In the genomic region with DNA sequence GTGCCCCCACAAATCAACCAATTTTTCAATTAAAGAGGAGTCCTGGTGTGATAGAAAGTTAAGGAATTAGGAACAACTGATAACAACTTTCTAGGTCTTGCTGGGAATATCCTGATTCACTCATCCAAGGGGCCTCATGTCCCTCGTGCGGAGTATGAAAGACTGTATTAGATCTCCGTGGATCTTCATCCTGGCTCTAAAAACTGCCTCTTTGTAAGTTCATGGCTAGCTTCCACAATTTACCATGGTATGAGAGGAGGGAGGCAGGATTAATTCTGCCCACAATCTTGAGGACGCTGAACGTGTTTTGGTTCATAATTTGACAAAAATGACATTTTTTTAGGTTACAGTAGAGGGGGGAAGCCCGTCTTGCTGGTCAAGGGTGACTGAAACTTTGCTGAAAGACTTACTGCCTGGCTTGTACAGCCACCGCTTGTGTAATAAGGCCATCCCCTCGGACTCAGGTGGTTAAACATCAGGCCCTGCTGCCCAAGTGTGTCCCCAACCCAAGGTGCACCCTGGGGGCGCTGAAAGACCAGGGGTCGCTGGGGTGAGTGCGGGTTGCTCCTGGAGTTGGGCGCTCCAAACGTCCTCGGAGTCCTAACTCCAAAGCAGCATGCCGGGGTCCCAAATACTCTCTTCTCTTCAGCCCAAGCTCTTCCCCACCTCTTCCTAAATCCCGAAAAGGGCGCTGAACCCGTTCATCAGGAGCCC, we compare ENCODE assay signal across 1 cellular context.
TF ChIP-seq lines count a peak whose summit lies in the region.

No MANE protein-coding gene starts in this region.

TF ChIP-seq in HepG2, 621 proteins besides CTCF, POLR2A, EP300 and RAD21 (continued from another document and continues in another):
- TF ChIP-seq, protein P1, sequence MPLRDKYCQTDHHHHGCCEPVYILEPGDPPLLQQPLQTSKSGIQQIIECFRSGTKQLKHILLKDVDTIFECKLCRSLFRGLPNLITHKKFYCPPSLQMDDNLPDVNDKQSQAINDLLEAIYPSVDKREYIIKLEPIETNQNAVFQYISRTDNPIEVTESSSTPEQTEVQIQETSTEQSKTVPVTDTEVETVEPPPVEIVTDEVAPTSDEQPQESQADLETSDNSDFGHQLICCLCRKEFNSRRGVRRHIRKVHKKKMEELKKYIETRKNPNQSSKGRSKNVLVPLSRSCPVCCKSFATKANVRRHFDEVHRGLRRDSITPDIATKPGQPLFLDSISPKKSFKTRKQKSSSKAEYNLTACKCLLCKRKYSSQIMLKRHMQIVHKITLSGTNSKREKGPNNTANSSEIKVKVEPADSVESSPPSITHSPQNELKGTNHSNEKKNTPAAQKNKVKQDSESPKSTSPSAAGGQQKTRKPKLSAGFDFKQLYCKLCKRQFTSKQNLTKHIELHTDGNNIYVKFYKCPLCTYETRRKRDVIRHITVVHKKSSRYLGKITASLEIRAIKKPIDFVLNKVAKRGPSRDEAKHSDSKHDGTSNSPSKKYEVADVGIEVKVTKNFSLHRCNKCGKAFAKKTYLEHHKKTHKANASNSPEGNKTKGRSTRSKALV (CRISPR knock-in tag; IDR thresholded peaks at IDR 0.05), result no peak
- TF ChIP-seq, protein P2, sequence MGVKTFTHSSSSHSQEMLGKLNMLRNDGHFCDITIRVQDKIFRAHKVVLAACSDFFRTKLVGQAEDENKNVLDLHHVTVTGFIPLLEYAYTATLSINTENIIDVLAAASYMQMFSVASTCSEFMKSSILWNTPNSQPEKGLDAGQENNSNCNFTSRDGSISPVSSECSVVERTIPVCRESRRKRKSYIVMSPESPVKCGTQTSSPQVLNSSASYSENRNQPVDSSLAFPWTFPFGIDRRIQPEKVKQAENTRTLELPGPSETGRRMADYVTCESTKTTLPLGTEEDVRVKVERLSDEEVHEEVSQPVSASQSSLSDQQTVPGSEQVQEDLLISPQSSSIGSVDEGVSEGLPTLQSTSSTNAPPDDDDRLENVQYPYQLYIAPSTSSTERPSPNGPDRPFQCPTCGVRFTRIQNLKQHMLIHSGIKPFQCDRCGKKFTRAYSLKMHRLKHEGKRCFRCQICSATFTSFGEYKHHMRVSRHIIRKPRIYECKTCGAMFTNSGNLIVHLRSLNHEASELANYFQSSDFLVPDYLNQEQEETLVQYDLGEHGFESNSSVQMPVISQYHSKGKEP (CRISPR knock-in tag; IDR thresholded peaks at IDR 0.05), result 0 out of 2 replicates have a peak, but pooled peaks have one; percentile 46
- no peak for TF ChIP-seq NFIC (IDR thresholded peaks at IDR 0.05; ENCODE audit: low read length)
- TF ChIP-seq THAP11 (CRISPR knock-in tag; IDR thresholded peaks at IDR 0.05), result no peak
- TF ChIP-seq ZNF292 (CRISPR knock-in tag; IDR thresholded peaks at IDR 0.05; ENCODE audit: borderline replicate concordance, low read depth), result no peak
- TF ChIP-seq ZNF549 (CRISPR knock-in tag; IDR thresholded peaks at IDR 0.05), result no peak
- TF ChIP-seq STAG1 (CRISPR knock-in tag; IDR thresholded peaks at IDR 0.05), result peak; percentile 52
- no peak for TF ChIP-seq ZFP36L2 (CRISPR knock-in tag; IDR thresholded peaks at IDR 0.05)
- no peak for TF ChIP-seq ZNF160 (CRISPR knock-in tag; IDR thresholded peaks at IDR 0.05)
- TF ChIP-seq ZNF672 (CRISPR knock-in tag; IDR thresholded peaks at IDR 0.05), result no peak
- TF ChIP-seq, protein P3, sequence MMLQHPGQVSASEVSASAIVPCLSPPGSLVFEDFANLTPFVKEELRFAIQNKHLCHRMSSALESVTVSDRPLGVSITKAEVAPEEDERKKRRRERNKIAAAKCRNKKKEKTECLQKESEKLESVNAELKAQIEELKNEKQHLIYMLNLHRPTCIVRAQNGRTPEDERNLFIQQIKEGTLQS (CRISPR knock-in tag; IDR thresholded peaks at IDR 0.05), result no peak
- no peak; the same call in 1 of the 2 replicates for TF ChIP-seq DMAP1 (CRISPR knock-in tag; IDR thresholded peaks at IDR 0.05)
- no peak; the same call in 1 of the 2 replicates for TF ChIP-seq ARID2 (CRISPR knock-in tag; IDR thresholded peaks at IDR 0.05; ENCODE audit: borderline replicate concordance)
- TF ChIP-seq GTF3A (CRISPR knock-in tag; conservative IDR thresholded peaks at IDR 0.05), result no peak
- TF ChIP-seq KLF16 (CRISPR knock-in tag; IDR thresholded peaks at IDR 0.05), result no peak
- TF ChIP-seq FOXM1 (CRISPR knock-in tag; IDR thresholded peaks at IDR 0.05), result no peak
- TF ChIP-seq TAF15 (IDR thresholded peaks at IDR 0.05; ENCODE audit: low read depth, low read length, poor library complexity, severe bottlenecking), result no peak
- TF ChIP-seq FOXC1 (CRISPR knock-in tag; IDR thresholded peaks at IDR 0.05; ENCODE audit: borderline replicate concordance), result no peak
- no peak for TF ChIP-seq RBFOX2 (IDR thresholded peaks at IDR 0.05; ENCODE audit: low read depth, low read length)
- no peak for TF ChIP-seq SPEN (CRISPR knock-in tag; IDR thresholded peaks at IDR 0.05; ENCODE audit: low read depth)
- TF ChIP-seq GLI4 (CRISPR knock-in tag; IDR thresholded peaks at IDR 0.05; ENCODE audit: borderline replicate concordance), result no peak
- no peak for TF ChIP-seq JDP2 (CRISPR knock-in tag; IDR thresholded peaks at IDR 0.05; ENCODE audit: borderline replicate concordance)
- TF ChIP-seq ZNF550 (CRISPR knock-in tag; IDR thresholded peaks at IDR 0.05; ENCODE audit: borderline replicate concordance), result no peak
- no peak for TF ChIP-seq ZNF562 (CRISPR knock-in tag; IDR thresholded peaks at IDR 0.05; ENCODE audit: borderline replicate concordance)
- TF ChIP-seq, protein P4, sequence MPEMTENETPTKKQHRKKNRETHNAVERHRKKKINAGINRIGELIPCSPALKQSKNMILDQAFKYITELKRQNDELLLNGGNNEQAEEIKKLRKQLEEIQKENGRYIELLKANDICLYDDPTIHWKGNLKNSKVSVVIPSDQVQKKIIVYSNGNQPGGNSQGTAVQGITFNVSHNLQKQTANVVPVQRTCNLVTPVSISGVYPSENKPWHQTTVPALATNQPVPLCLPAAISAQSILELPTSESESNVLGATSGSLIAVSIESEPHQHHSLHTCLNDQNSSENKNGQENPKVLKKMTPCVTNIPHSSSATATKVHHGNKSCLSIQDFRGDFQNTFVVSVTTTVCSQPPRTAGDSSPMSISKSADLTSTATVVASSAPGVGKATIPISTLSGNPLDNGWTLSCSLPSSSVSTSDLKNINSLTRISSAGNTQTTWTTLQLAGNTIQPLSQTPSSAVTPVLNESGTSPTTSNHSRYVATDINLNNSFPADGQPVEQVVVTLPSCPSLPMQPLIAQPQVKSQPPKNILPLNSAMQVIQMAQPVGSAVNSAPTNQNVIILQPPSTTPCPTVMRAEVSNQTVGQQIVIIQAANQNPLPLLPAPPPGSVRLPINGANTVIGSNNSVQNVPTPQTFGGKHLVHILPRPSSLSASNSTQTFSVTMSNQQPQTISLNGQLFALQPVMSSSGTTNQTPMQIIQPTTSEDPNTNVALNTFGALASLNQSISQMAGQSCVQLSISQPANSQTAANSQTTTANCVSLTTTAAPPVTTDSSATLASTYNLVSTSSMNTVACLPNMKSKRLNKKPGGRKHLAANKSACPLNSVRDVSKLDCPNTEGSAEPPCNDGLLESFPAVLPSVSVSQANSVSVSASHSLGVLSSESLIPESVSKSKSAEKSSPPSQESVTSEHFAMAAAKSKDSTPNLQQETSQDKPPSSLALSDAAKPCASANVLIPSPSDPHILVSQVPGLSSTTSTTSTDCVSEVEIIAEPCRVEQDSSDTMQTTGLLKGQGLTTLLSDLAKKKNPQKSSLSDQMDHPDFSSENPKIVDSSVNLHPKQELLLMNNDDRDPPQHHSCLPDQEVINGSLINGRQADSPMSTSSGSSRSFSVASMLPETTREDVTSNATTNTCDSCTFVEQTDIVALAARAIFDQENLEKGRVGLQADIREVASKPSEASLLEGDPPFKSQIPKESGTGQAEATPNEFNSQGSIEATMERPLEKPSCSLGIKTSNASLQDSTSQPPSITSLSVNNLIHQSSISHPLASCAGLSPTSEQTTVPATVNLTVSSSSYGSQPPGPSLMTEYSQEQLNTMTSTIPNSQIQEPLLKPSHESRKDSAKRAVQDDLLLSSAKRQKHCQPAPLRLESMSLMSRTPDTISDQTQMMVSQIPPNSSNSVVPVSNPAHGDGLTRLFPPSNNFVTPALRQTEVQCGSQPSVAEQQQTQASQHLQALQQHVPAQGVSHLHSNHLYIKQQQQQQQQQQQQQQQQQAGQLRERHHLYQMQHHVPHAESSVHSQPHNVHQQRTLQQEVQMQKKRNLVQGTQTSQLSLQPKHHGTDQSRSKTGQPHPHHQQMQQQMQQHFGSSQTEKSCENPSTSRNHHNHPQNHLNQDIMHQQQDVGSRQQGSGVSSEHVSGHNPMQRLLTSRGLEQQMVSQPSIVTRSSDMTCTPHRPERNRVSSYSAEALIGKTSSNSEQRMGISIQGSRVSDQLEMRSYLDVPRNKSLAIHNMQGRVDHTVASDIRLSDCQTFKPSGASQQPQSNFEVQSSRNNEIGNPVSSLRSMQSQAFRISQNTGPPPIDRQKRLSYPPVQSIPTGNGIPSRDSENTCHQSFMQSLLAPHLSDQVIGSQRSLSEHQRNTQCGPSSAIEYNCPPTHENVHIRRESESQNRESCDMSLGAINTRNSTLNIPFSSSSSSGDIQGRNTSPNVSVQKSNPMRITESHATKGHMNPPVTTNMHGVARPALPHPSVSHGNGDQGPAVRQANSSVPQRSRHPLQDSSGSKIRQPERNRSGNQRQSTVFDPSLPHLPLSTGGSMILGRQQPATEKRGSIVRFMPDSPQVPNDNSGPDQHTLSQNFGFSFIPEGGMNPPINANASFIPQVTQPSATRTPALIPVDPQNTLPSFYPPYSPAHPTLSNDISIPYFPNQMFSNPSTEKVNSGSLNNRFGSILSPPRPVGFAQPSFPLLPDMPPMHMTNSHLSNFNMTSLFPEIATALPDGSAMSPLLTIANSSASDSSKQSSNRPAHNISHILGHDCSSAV (CRISPR knock-in tag; IDR thresholded peaks at IDR 0.05; ENCODE audit: borderline replicate concordance), result no peak
- TF ChIP-seq, protein P5, sequence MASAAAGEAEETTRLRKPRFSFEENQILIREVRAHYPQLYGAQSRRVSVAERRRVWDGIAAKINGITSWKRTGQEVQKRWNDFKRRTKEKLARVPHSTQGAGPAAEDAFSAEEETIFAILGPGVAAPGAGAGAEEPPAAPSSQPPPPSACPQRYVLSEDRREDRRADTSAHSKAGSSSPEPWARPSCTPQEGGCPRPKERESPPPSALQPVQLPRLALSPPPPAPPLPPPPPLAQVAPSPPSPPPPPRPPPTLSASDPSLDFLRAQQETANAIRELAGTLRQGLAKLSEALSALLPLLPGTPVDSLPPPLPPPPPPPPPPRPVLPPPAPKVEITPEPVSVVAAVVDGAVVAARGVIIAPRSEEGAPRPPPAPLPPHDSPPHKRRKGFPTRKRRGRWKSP (CRISPR knock-in tag; IDR thresholded peaks at IDR 0.05), result no peak
- TF ChIP-seq ZNF878 (CRISPR knock-in tag; IDR thresholded peaks at IDR 0.05), result 0 out of 2 replicates have a peak, but pooled peaks have one; percentile 19
- no peak for TF ChIP-seq ATF7 (IDR thresholded peaks at IDR 0.05)
- no peak for TF ChIP-seq ATF7 (CRISPR knock-in tag; IDR thresholded peaks at IDR 0.05)
- no peak for TF ChIP-seq RFXAP (CRISPR knock-in tag; IDR thresholded peaks at IDR 0.05; ENCODE audit: borderline replicate concordance)
- TF ChIP-seq KMT2B (CRISPR knock-in tag; IDR thresholded peaks at IDR 0.05), result no peak; the same call in 1 of the 2 replicates
- no peak for TF ChIP-seq SSRP1 (CRISPR knock-in tag; IDR thresholded peaks at IDR 0.05)
- TF ChIP-seq TBP (CRISPR knock-in tag; IDR thresholded peaks at IDR 0.05), result no peak
- TF ChIP-seq, protein P6, sequence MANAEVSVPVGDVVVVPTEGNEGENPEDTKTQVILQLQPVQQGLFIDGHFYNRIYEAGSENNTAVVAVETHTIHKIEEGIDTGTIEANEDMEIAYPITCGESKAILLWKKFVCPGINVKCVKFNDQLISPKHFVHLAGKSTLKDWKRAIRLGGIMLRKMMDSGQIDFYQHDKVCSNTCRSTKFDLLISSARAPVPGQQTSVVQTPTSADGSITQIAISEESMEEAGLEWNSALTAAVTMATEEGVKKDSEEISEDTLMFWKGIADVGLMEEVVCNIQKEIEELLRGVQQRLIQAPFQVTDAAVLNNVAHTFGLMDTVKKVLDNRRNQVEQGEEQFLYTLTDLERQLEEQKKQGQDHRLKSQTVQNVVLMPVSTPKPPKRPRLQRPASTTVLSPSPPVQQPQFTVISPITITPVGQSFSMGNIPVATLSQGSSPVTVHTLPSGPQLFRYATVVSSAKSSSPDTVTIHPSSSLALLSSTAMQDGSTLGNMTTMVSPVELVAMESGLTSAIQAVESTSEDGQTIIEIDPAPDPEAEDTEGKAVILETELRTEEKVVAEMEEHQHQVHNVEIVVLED (CRISPR knock-in tag; IDR thresholded peaks at IDR 0.05; ENCODE audit: borderline replicate concordance), result no peak
- TF ChIP-seq, protein P7, sequence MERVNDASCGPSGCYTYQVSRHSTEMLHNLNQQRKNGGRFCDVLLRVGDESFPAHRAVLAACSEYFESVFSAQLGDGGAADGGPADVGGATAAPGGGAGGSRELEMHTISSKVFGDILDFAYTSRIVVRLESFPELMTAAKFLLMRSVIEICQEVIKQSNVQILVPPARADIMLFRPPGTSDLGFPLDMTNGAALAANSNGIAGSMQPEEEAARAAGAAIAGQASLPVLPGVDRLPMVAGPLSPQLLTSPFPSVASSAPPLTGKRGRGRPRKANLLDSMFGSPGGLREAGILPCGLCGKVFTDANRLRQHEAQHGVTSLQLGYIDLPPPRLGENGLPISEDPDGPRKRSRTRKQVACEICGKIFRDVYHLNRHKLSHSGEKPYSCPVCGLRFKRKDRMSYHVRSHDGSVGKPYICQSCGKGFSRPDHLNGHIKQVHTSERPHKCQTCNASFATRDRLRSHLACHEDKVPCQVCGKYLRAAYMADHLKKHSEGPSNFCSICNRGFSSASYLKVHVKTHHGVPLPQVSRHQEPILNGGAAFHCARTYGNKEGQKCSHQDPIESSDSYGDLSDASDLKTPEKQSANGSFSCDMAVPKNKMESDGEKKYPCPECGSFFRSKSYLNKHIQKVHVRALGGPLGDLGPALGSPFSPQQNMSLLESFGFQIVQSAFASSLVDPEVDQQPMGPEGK (CRISPR knock-in tag; IDR thresholded peaks at IDR 0.05), result peak; percentile 69
- TF ChIP-seq ZNF558 (CRISPR knock-in tag; IDR thresholded peaks at IDR 0.05; ENCODE audit: borderline replicate concordance), result 0 out of 2 replicates have a peak, but pooled peaks have one; percentile 9
- no peak for TF ChIP-seq HCFC1 (IDR thresholded peaks at IDR 0.05; ENCODE audit: low read depth, low read length)
- TF ChIP-seq KLF12 (CRISPR knock-in tag; IDR thresholded peaks at IDR 0.05; ENCODE audit: borderline replicate concordance), result no peak
- TF ChIP-seq ZBTB7B (CRISPR knock-in tag; IDR thresholded peaks at IDR 0.05), result peak; percentile 21; the same call in 1 of the 2 replicates
